1 cellular context compared by ENCODE assay signal in genomic region chrX:42119076-42119475, GRCh38.
TF ChIP-seq lines count a peak whose summit lies in the region.

No MANE protein-coding gene starts in this region.

TF ChIP-seq in HEK293, 187 proteins besides CTCF, POLR2A, EP300 and RAD21 (continued from another document and continues in another):
- TF ChIP-seq PRDM4 (tag by site-specific recombination; IDR thresholded peaks at IDR 0.05), result peak; percentile 43; the same call in 1 of the 2 replicates
- TF ChIP-seq ZNF341 (tag by site-specific recombination; IDR thresholded peaks at IDR 0.05; ENCODE audit: low read depth), result no peak
- peak; percentile 60 for TF ChIP-seq ZBTB17 (tag by site-specific recombination; IDR thresholded peaks at IDR 0.05)
- TF ChIP-seq PRDM10 (tag by site-specific recombination; IDR thresholded peaks at IDR 0.05), result peak; percentile 35; the same call in 1 of the 2 replicates
- no peak for TF ChIP-seq ZFP41 (tag by site-specific recombination; IDR thresholded peaks at IDR 0.05; ENCODE audit: borderline replicate concordance)
- peak; percentile 35; the same call in 1 of the 2 replicates for TF ChIP-seq ZNF692 (tag by site-specific recombination; IDR thresholded peaks at IDR 0.05)
- TF ChIP-seq ZNF701 (tag by site-specific recombination; IDR thresholded peaks at IDR 0.05), result no peak
- no peak for TF ChIP-seq ZNF239 (tag by site-specific recombination; IDR thresholded peaks at IDR 0.05)
- TF ChIP-seq OVOL3 (tag by site-specific recombination; IDR thresholded peaks at IDR 0.05), result peak; percentile 36; the same call in 1 of the 2 replicates
- 0 out of 2 replicates have a peak, but pooled peaks have one; percentile 39 for TF ChIP-seq SP7 (tag by site-specific recombination; IDR thresholded peaks at IDR 0.05)
- 0 out of 2 replicates have a peak, but pooled peaks have one; percentile 28 for TF ChIP-seq ZNF561 (tag by site-specific recombination; IDR thresholded peaks at IDR 0.05; ENCODE audit: borderline replicate concordance)
- TF ChIP-seq ZNF202 (tag by site-specific recombination; IDR thresholded peaks at IDR 0.05; ENCODE audit: borderline replicate concordance), result no peak
- peak; percentile 57 for TF ChIP-seq ZNF843 (tag by site-specific recombination; IDR thresholded peaks at IDR 0.05)
- TF ChIP-seq AEBP2 (tag by site-specific recombination; IDR thresholded peaks at IDR 0.05; ENCODE audit: borderline replicate concordance), result no peak
- TF ChIP-seq OSR2 (tag by site-specific recombination; IDR thresholded peaks at IDR 0.05), result peak; percentile 72
- peak; percentile 80 for TF ChIP-seq ZNF629 (tag by site-specific recombination; IDR thresholded peaks at IDR 0.05)
- no peak for TF ChIP-seq GLIS2 (tag by site-specific recombination; IDR thresholded peaks at IDR 0.05)
- TF ChIP-seq INSM2 (tag by site-specific recombination; IDR thresholded peaks at IDR 0.05), result peak; percentile 65; the same call in 1 of the 2 replicates
- peak; percentile 55; the same call in 1 of the 2 replicates for TF ChIP-seq KLF8 (tag by site-specific recombination; IDR thresholded peaks at IDR 0.05)
- TF ChIP-seq ZNF366 (tag by site-specific recombination; conservative IDR thresholded peaks at IDR 0.05), result peak; percentile 58; the same call in 1 of the 2 replicates
- TF ChIP-seq TSHZ1 (tag by site-specific recombination; IDR thresholded peaks at IDR 0.05; ENCODE audit: borderline replicate concordance), result peak; percentile 48; the same call in 1 of the 2 replicates
- TF ChIP-seq ZNF639 (tag by site-specific recombination; IDR thresholded peaks at IDR 0.05), result peak; percentile 46; the same call in 1 of the 2 replicates
- TF ChIP-seq ZNF266 (tag by site-specific recombination; IDR thresholded peaks at IDR 0.05; ENCODE audit: low read depth), result no peak
- no peak for TF ChIP-seq ZNF112 (tag by site-specific recombination; IDR thresholded peaks at IDR 0.05)
- no peak for TF ChIP-seq ZBTB6 (tag by site-specific recombination; IDR thresholded peaks at IDR 0.05)
- TF ChIP-seq ZNF335 (tag by site-specific recombination; conservative IDR thresholded peaks at IDR 0.05), result peak; percentile 28; the same call in 1 of the 2 replicates
- TF ChIP-seq ZNF184 (tag by site-specific recombination; IDR thresholded peaks at IDR 0.05), result 0 out of 2 replicates have a peak, but pooled peaks have one; percentile 34
- 0 out of 2 replicates have a peak, but pooled peaks have one; percentile 22 for TF ChIP-seq FEZF1 (tag by site-specific recombination; IDR thresholded peaks at IDR 0.05)
- 0 out of 2 replicates have a peak, but pooled peaks have one; percentile 20 for TF ChIP-seq SP3 (tag by site-specific recombination; IDR thresholded peaks at IDR 0.05)
- peak; percentile 38; the same call in 1 of the 2 replicates for TF ChIP-seq TRIM28 (IDR thresholded peaks at IDR 0.05; ENCODE audit: borderline replicate concordance, low read length)
- peak; percentile 54; the same call in 1 of the 2 replicates for TF ChIP-seq ZEB2 (tag by site-specific recombination; IDR thresholded peaks at IDR 0.05)
- 0 out of 2 replicates have a peak, but pooled peaks have one; percentile 19 for TF ChIP-seq ATF2 (tag by site-specific recombination; IDR thresholded peaks at IDR 0.05; ENCODE audit: low read depth)
- no peak for TF ChIP-seq ZNF398 (tag by site-specific recombination; IDR thresholded peaks at IDR 0.05)
